ENCODE assay signal across 8 cellular contexts in the genomic region with DNA sequence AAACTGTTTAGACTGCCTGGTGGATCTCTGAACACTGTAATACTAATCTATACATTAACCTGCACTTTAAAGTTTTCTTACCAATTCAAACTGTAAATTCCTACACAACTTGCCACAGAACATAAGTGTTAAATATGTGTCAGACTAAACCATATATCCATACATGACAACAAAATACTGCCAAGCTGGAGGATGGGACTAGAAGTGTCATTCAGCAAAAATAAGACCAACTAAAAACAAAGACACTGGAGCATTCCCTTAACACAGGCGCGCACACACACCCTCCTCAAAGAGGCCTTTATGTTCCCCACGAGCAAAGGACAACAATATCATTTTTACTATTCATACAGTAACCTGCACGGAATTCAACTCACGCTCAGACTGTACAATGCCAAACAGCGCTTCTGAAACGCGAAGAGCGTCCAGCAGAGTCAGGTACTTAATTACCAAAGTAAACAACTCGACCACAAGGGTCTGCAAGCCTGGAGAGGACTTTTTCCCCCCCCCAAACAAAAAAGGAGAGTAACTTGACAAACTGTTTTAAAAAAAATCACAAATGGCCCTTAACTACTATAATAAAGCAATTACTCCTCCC. TPM values are rescaled to one million over a fixed set of nuclear protein-coding genes. Genes with fewer than 3 reads are reported as not detected.
DNase-seq lines count a peak whose midpoint lies in the region; ATAC-seq and TF ChIP-seq lines count a peak whose summit lies in the region.

No MANE protein-coding gene starts in this region.

- no peaks in the 10 kb centered on the region for H3K9me3 Mint-ChIP-seq in central memory CD8-positive, alpha-beta T cell

- H3K36me3 ChIP-seq in GM06990 (ENCODE audit: control insufficient read depth, insufficient read depth, low read length) (no peaks in the 10 kb centered on the region), mucosa of descending colon (ENCODE audit: low read depth) (no peaks in the 10 kb centered on the region)

- H3K4me1 ChIP-seq in mucosa of descending colon (ENCODE audit: low read depth): peaks cover 11% of the 10 kb centered on the region

- H3K27me3 Mint-ChIP-seq in central memory CD8-positive, alpha-beta T cell: no peaks in the 10 kb centered on the region

- TF ChIP-seq CTCF in GM06990 (IDR thresholded peaks at IDR 0.05; ENCODE audit: insufficient read depth, low read length, poor library complexity, severe bottlenecking) (no peak), mucosa of descending colon (IDR thresholded peaks at IDR 0.05) (no peak)

- DNase-seq in GM06990 (ENCODE audit: extremely low read depth, insufficient read length) (no peak), NCI-H146 treated with DMSO at 0.1 percent for 48 hours (lab: John Stamatoyannopoulos, UW; ENCODE audit: unreplicated experiment) (peak; percentile 44), mucosa of descending colon (peak in 1 of 3 donors; percentile 19)
- DNase-seq in central memory CD8-positive, alpha-beta T cell (ENCODE audit: low spot score in 2 of 2): no peak

- intact Hi-C loops in mucosa of descending colon (cut with DNase I, micrococcal nuclease): no loop called here

- H3K27ac Mint-ChIP-seq in central memory CD8-positive, alpha-beta T cell (ENCODE audit: low read depth): peak overlapping the region; percentile 81

- H3K27me3 ChIP-seq in GM06990 (replicated peaks; ENCODE audit: control insufficient read depth, insufficient read depth, low read length): no peaks in the 10 kb centered on the region

- H3K36me3 Mint-ChIP-seq in central memory CD8-positive, alpha-beta T cell (ENCODE audit: insufficient read depth): peaks cover 7% of the 10 kb centered on the region

- ATAC-seq in central memory CD8-positive, alpha-beta T cell (replicated peaks; ENCODE audit: extremely low read depth, poor library complexity, severe bottlenecking): no peak
- ATAC-seq in mucosa of descending colon (peak; percentile 34), GM18868 (IDR thresholded peaks at IDR 0.05; ENCODE audit: unreplicated experiment) (no peak), GM19351 (IDR thresholded peaks at IDR 0.05; ENCODE audit: unreplicated experiment) (no peak), HG02759 (IDR thresholded peaks at IDR 0.05; ENCODE audit: unreplicated experiment) (no peak), GM19463 (IDR thresholded peaks at IDR 0.05; ENCODE audit: unreplicated experiment) (no peak)

- H3K4me3 ChIP-seq in GM06990 (replicated peaks; ENCODE audit: low read depth, low read length) (peak overlapping the region; percentile 80), mucosa of descending colon (peak overlapping the region; percentile 88)

- H3K9me3 ChIP-seq in mucosa of descending colon: no peaks in the 10 kb centered on the region

- peaks cover 37% of the 10 kb centered on the region for H3K4me1 Mint-ChIP-seq in central memory CD8-positive, alpha-beta T cell

- no peak overlapping the region for H3K4me3 Mint-ChIP-seq in central memory CD8-positive, alpha-beta T cell

RNA-seq across cellular contexts. Expression of a gene that starts 1.1 kb away (rescaled TPM):
- total RNA-seq in mucosa of descending colon: 10 to 100 TPM; 37.5 to 62.0 (median 40.5) TPM
